Comparison of ENCODE assay signal across 11 cellular contexts in genomic region chr16:54932737-54933254, GRCh38. TPM values are rescaled to one million over a fixed set of nuclear protein-coding genes. Genes with fewer than 3 reads are reported as not detected.
DNase-seq lines count a peak whose midpoint lies in the region; ATAC-seq lines count a peak whose summit lies in the region.
"Had no signal": no experiment of that assay in that cellular context is flagged by ENCODE, and none has a peak within 500 bp of the region (broad histone marks: within the 10 kb centered on the region; RNA-seq: fewer than 3 reads in every experiment).

No MANE protein-coding gene starts in this region.

- H3K36me3 Mint-ChIP-seq in activated CD8-positive, alpha-beta memory T cell treated with anti-CD3 and anti-CD28 coated beads, Interleukin-2, amount 10 ng/mL, durations not matched to agents 7 days and 5 days, result peaks cover 12% of the 10 kb centered on the region
- peaks cover 8% of the 10 kb centered on the region for H3K36me3 Mint-ChIP-seq in activated naive CD8-positive, alpha-beta T cell treated with anti-CD3 and anti-CD28 coated beads for 36 hours

- H3K4me1 Mint-ChIP-seq in activated CD8-positive, alpha-beta memory T cell treated with anti-CD3 and anti-CD28 coated beads, Interleukin-2, amount 10 ng/mL, durations not matched to agents 7 days and 5 days, result peaks cover 16% of the 10 kb centered on the region
- peaks cover 28% of the 10 kb centered on the region for H3K4me1 Mint-ChIP-seq in activated naive CD8-positive, alpha-beta T cell treated with anti-CD3 and anti-CD28 coated beads for 36 hours
- peaks cover 65% of the 10 kb centered on the region for H3K4me1 Mint-ChIP-seq in stimulated activated naive CD8-positive, alpha-beta T cell treated with anti-CD3 and anti-CD28 coated beads, Interleukin-15, amount 100 ng/mL, for 72 hours

- CTCF ChIA-PET in activated CD8-positive, alpha-beta memory T cell treated with anti-CD3 and anti-CD28 coated beads, Interleukin-2, amount 10 ng/mL, durations not matched to agents 7 days and 5 days (lab: Charles Lee), result no interaction called here

- peak overlapping the region; percentile 89; the same call in 1 of the 2 replicates for H3K4me3 ChIP-seq in iPS-20b (ENCODE audit: low read length)

- no peak for DNase-seq in activated CD8-positive, alpha-beta memory T cell treated with anti-CD3 and anti-CD28 coated beads, Interleukin-2, amount 10 ng/mL, durations not matched to agents 7 days and 5 days
- no peak for DNase-seq in activated CD8-positive, alpha-beta memory T cell treated with anti-CD3 and anti-CD28 coated beads for 24 hours
- DNase-seq in activated naive CD8-positive, alpha-beta T cell treated with anti-CD3 and anti-CD28 coated beads for 36 hours, result no peak
- DNase-seq in stimulated activated naive CD8-positive, alpha-beta T cell treated with anti-CD3 and anti-CD28 coated beads, Interleukin-15, amount 100 ng/mL, for 72 hours, result no peak
- no peak for DNase-seq in NAMALWA (ENCODE audit: low spot score)
- DNase-seq in NCI-H1930 (lab: John Stamatoyannopoulos, UW), result no peak
- no peak for DNase-seq in NCI-H2171 treated with DMSO at 0.1 percent for 48 hours (lab: John Stamatoyannopoulos, UW)
- DNase-seq: MM.1S, SIG-M5 had no signal

- H3K27me3 Mint-ChIP-seq in activated CD8-positive, alpha-beta memory T cell treated with anti-CD3 and anti-CD28 coated beads, Interleukin-2, amount 10 ng/mL, durations not matched to agents 7 days and 5 days, result peaks cover 74% of the 10 kb centered on the region
- H3K27me3 Mint-ChIP-seq in activated naive CD8-positive, alpha-beta T cell treated with anti-CD3 and anti-CD28 coated beads for 36 hours, result peaks cover 88% of the 10 kb centered on the region
- H3K27me3 Mint-ChIP-seq in stimulated activated naive CD8-positive, alpha-beta T cell treated with anti-CD3 and anti-CD28 coated beads, Interleukin-15, amount 100 ng/mL, for 72 hours, result peaks cover 90% of the 10 kb centered on the region

- peak overlapping the region; percentile 12 for H3K4me3 Mint-ChIP-seq in activated CD8-positive, alpha-beta memory T cell treated with anti-CD3 and anti-CD28 coated beads, Interleukin-2, amount 10 ng/mL, durations not matched to agents 7 days and 5 days
- peak overlapping the region; percentile 59 for H3K4me3 Mint-ChIP-seq in activated naive CD8-positive, alpha-beta T cell treated with anti-CD3 and anti-CD28 coated beads for 36 hours
- H3K4me3 Mint-ChIP-seq in stimulated activated naive CD8-positive, alpha-beta T cell treated with anti-CD3 and anti-CD28 coated beads, Interleukin-15, amount 100 ng/mL, for 72 hours, result peak overlapping the region; percentile 22 to 31

- H3K27me3 ChIP-seq in iPS-20b (ENCODE audit: insufficient read depth, low read length), result peaks cover 83% of the 10 kb centered on the region

- no peaks in the 10 kb centered on the region for H3K36me3 ChIP-seq in iPS-20b (ENCODE audit: insufficient read depth, low read depth, low read length)

- no peak overlapping the region for H3K27ac ChIP-seq in iPS-20b (ENCODE audit: low read length)

- no peak for ATAC-seq in activated CD8-positive, alpha-beta memory T cell treated with anti-CD3 and anti-CD28 coated beads, Interleukin-2, amount 10 ng/mL, durations not matched to agents 7 days and 5 days
- no peak for ATAC-seq in stimulated activated naive CD8-positive, alpha-beta T cell treated with anti-CD3 and anti-CD28 coated beads, Interleukin-15, amount 100 ng/mL, for 72 hours

- H3K9me3 ChIP-seq in iPS-20b (ENCODE audit: insufficient read depth, low read depth, low read length), result no peaks in the 10 kb centered on the region

- peaks cover 18% of the 10 kb centered on the region; the same call in 1 of the 2 replicates for H3K4me1 ChIP-seq in iPS-20b (ENCODE audit: insufficient read depth, low read length)

- peaks cover 2% of the 10 kb centered on the region for H3K9me3 Mint-ChIP-seq in activated CD8-positive, alpha-beta memory T cell treated with anti-CD3 and anti-CD28 coated beads, Interleukin-2, amount 10 ng/mL, durations not matched to agents 7 days and 5 days (ENCODE audit: low read depth)
- peaks cover 6% of the 10 kb centered on the region for H3K9me3 Mint-ChIP-seq in activated naive CD8-positive, alpha-beta T cell treated with anti-CD3 and anti-CD28 coated beads for 36 hours
- H3K9me3 Mint-ChIP-seq in stimulated activated naive CD8-positive, alpha-beta T cell treated with anti-CD3 and anti-CD28 coated beads, Interleukin-15, amount 100 ng/mL, for 72 hours, result no peaks in the 10 kb centered on the region

- H3K27ac Mint-ChIP-seq in activated CD8-positive, alpha-beta memory T cell treated with anti-CD3 and anti-CD28 coated beads, Interleukin-2, amount 10 ng/mL, durations not matched to agents 7 days and 5 days, result peak overlapping the region; percentile 71
- H3K27ac Mint-ChIP-seq in activated naive CD8-positive, alpha-beta T cell treated with anti-CD3 and anti-CD28 coated beads for 36 hours, result no peak overlapping the region
- H3K27ac Mint-ChIP-seq in stimulated activated naive CD8-positive, alpha-beta T cell treated with anti-CD3 and anti-CD28 coated beads, Interleukin-15, amount 100 ng/mL, for 72 hours, result no peak overlapping the region

- no peak overlapping the region for H3K9ac ChIP-seq in iPS-20b (ENCODE audit: low read depth, low read length)

RNA-seq across cellular contexts. Expression of gene IRX5, which starts 2.1 kb away (rescaled TPM):
- total RNA-seq in activated CD8-positive, alpha-beta memory T cell treated with anti-CD3 and anti-CD28 coated beads, Interleukin-2, amount 10 ng/mL, durations not matched to agents 7 days and 5 days, result not detected
- not detected for total RNA-seq in activated naive CD8-positive, alpha-beta T cell treated with anti-CD3 and anti-CD28 coated beads for 36 hours
- total RNA-seq: fibroblast of villous mesenchyme had no signal
